Comparison of ENCODE assay signal across 1 cellular context in the genomic region with DNA sequence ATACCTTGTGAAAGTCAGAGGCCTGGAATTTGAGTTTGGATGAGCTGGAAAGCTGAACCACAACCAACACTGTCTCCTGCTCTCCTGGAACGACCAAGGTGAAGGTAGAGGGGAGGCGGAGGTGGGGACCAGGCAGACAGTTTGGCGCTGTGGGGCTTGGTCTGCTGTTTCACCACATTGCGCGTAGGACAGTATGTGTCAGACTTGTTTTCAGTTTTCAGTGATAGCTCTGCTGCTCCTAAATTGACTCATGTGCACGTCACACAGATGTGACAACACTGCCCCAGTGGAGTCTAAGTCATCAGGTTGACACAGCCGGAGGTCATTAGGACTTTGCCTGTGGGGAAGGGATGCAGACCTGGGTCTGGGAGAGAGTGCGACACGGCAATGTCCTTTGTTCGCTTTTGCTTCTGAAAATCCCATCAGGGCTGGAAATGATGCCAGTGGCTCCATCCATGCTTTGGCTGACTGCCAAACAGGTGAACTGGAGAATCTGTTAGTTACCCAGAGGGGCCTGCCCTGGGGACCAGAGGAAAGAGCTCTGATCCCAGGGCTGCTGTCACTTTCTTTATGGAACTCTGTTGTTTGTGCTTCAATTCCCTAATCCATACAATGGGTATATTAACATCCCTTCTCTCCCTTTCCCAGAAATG.
A peak's percentile ranks its signal among the peaks of the same experiment; 100 is the strongest.
TF ChIP-seq lines count a peak whose summit lies in the region.

No MANE protein-coding gene starts in this region.

TF ChIP-seq in GM12878, 131 proteins besides CTCF, POLR2A, EP300 and RAD21 (continued from another document):
- TF ChIP-seq, protein P1, sequence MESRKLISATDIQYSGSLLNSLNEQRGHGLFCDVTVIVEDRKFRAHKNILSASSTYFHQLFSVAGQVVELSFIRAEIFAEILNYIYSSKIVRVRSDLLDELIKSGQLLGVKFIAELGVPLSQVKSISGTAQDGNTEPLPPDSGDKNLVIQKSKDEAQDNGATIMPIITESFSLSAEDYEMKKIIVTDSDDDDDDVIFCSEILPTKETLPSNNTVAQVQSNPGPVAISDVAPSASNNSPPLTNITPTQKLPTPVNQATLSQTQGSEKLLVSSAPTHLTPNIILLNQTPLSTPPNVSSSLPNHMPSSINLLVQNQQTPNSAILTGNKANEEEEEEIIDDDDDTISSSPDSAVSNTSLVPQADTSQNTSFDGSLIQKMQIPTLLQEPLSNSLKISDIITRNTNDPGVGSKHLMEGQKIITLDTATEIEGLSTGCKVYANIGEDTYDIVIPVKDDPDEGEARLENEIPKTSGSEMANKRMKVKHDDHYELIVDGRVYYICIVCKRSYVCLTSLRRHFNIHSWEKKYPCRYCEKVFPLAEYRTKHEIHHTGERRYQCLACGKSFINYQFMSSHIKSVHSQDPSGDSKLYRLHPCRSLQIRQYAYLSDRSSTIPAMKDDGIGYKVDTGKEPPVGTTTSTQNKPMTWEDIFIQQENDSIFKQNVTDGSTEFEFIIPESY (IDR thresholded peaks at IDR 0.05): peak; percentile 25; the same call in 1 of the 2 replicates
- TF ChIP-seq ZNF24 (IDR thresholded peaks at IDR 0.05): no peak
- no peak for TF ChIP-seq MXI1 (IDR thresholded peaks at IDR 0.05; ENCODE audit: low read depth, low read length)
- TF ChIP-seq KLF5 (IDR thresholded peaks at IDR 0.05; ENCODE audit: partially characterized antibody): no peak
- TF ChIP-seq KDM1A (IDR thresholded peaks at IDR 0.05; ENCODE audit: borderline replicate concordance): no peak
- no peak for TF ChIP-seq SREBF2 (IDR thresholded peaks at IDR 0.05; ENCODE audit: low read length)
- no peak for TF ChIP-seq TAF1 (IDR thresholded peaks at IDR 0.05; ENCODE audit: borderline replicate concordance, low read depth, low read length)
- TF ChIP-seq IKZF1 (conservative IDR thresholded peaks at IDR 0.05): no peak
- TF ChIP-seq CREM (IDR thresholded peaks at IDR 0.05; ENCODE audit: low read depth): 0 out of 2 replicates have a peak, but pooled peaks have one; percentile 35
